ENCODE assay signal across 23 cellular contexts in the genomic region with DNA sequence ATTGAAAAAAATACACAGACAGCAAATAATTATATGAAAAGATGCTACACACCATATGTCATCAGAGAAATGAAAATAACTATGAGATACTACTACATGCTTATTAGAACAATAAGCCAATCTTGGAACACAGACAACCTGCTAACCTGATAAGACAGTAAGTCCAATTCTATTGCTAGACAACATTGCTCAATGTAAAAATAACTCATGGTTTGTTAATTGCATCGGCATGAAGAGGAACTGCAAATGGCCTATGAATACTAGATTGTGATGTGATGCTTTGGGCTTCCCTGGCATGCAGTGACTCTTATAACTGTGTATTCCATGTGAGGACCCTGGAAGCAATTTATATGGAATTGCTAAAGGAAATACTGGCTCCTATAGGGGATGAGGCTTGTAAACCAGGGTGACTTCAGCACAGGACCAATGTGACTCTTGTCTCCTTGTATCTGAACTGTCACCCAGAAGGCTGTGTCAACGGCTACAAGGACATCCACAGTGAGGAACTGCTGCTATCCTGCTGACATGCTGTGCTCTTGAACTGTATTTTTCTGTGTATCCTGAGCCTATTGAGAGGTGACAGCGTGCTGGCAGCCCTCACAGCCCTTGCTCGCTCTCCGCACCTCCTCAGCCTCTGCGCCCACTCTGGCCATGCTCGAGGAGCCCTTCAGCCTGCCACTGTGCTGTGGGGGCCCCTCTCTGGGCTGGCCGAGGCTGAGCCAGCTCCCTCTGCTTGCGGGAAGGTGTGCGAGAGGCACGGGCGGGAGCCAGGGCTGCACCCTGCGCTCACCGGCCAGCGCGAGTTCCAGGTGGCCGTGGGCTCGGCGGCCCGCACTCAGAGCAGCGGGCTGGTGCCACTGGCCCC.
"Had no signal": no experiment of that assay in that cellular context is flagged by ENCODE, and none has a peak within 500 bp of the region (broad histone marks: within the 10 kb centered on the region; RNA-seq: fewer than 3 reads in every experiment).

No MANE protein-coding gene starts in this region.

- H3K4me1 ChIP-seq: ascending aorta, body of pancreas, Peyer's patch had no signal

- FAIRE-seq: bronchial epithelial cell had no signal

- H3K9me3 ChIP-seq: ascending aorta, body of pancreas, Peyer's patch had no signal

- ATAC-seq: activated CD8-positive, alpha-beta T cell treated with anti-CD3 and anti-CD28 coated beads, Interleukin-2, amount 10 ng/mL, durations not matched to agents 7 days and 5 days; body of pancreas had no signal

- DNase-seq: activated CD4-positive, alpha-beta T cell treated with anti-CD3 and anti-CD28 coated beads for 48 hours; activated CD4-positive, alpha-beta T cell treated with anti-CD3 and anti-CD28 coated beads, Interleukin-2, amount 50 U/mL, for 4 hours; activated CD4-positive, CD25-positive, alpha-beta regulatory T cell treated with anti-CD3 and anti-CD28 coated beads, Interleukin-2, amount 50 U/mL, for 72 hours; activated CD8-positive, alpha-beta memory T cell treated with anti-CD3 and anti-CD28 coated beads, Interleukin-2, amount 50 U/mL, for 48 hours; activated CD8-positive, alpha-beta T cell treated with anti-CD3 and anti-CD28 coated beads, Interleukin-2, amount 10 ng/mL, durations not matched to agents 7 days and 5 days; activated naive CD4-positive, alpha-beta T cell treated with anti-CD3 and anti-CD28 coated beads, Interleukin-2, amount 50 U/mL, for 16 hours; activated T-cell treated with anti-CD3 and anti-CD28 coated beads, Interleukin-2, amount 50 U/mL, for 1 hour; body of pancreas; Karpas-422; MM.1S; NCI-H1092 treated with DMSO at 0.1 percent for 48 hours; NCI-H1436; NCI-H1694 treated with DMSO at 0.1 percent for 48 hours; NCI-H2029 treated with DMSO at 0.1 percent for 48 hours; NCI-H345; NCI-H510A; NCI-H526 treated with DMSO at 0.1 percent for 48 hours; NCI-H82; Peyer's patch; SHP77 treated with DMSO at 0.1 percent for 48 hours had no signal

- H3K4me3 ChIP-seq: ascending aorta, body of pancreas, Peyer's patch had no signal

- H3K27me3 ChIP-seq: ascending aorta, body of pancreas, Peyer's patch had no signal

- H3K36me3 ChIP-seq: ascending aorta, Peyer's patch had no signal

- H3K27ac ChIP-seq: ascending aorta, body of pancreas, Peyer's patch, RWPE1 had no signal
